12 cellular contexts compared by ENCODE assay signal in genomic region chr19:48250290-48251025, GRCh38. TPM values are rescaled to one million over a fixed set of nuclear protein-coding genes. Genes with fewer than 3 reads are reported as not detected.
DNase-seq lines count a peak whose midpoint lies in the region; ATAC-seq and TF ChIP-seq lines count a peak whose summit lies in the region.
"Had no signal": no experiment of that assay in that cellular context is flagged by ENCODE, and none has a peak within 500 bp of the region (broad histone marks: within the 10 kb centered on the region; RNA-seq: fewer than 3 reads in every experiment).

No MANE protein-coding gene starts in this region.

- DNase-seq in CD8-positive, alpha-beta T cell = no peak
- no peak for DNase-seq in central memory CD8-positive, alpha-beta T cell (ENCODE audit: low spot score in 2 of 2)
- DNase-seq in medulla oblongata (ENCODE audit: extremely low spot score) = no peak
- DNase-seq in SK-N-DZ (ENCODE audit: low spot score) = no peak
- no peak for DNase-seq in Kasumi-1 (lab: John Stamatoyannopoulos, UW)
- DNase-seq: activated gamma-delta T cell; NCI-H2107; stimulated activated CD4-positive, alpha-beta T cell treated with anti-CD3 and anti-CD28 coated beads, Interleukin-2, amount 100 ng/mL, for 24 hours had no signal

- H3K4me2 ChIP-seq in Loucy (ENCODE audit: low read depth, low read length, poor library complexity, severe bottlenecking) = peak overlapping the region; percentile 71

- peaks cover 39% of the 10 kb centered on the region for H3K36me3 Mint-ChIP-seq in CD8-positive, alpha-beta T cell
- H3K36me3 Mint-ChIP-seq in central memory CD8-positive, alpha-beta T cell (ENCODE audit: insufficient read depth) = peaks cover 17% of the 10 kb centered on the region

- TF ChIP-seq CTCF in CD8-positive, alpha-beta T cell (IDR thresholded peaks at IDR 0.05) = no peak
- TF ChIP-seq CTCF in Loucy (conservative IDR thresholded peaks at IDR 0.05; ENCODE audit: low read length) (no peak), neutrophil (IDR thresholded peaks at IDR 0.05) (no peak)

- peak overlapping the region; percentile 78 for H3K9ac ChIP-seq in Loucy (ENCODE audit: low read depth, low read length, poor library complexity, severe bottlenecking)

- CTCF ChIA-PET in CD8-positive, alpha-beta T cell (lab: Charles Lee) = interaction anchor here (0.9 to 1.4 kb wide), 5 partner anchors 7 to 60 kb away, joined by 3 to 6 read pairs (median 4); no protein-coding TSS in a partner anchor

- no peak for ATAC-seq in CD8-positive, alpha-beta T cell
- no peak for ATAC-seq in central memory CD8-positive, alpha-beta T cell (replicated peaks; ENCODE audit: extremely low read depth, poor library complexity, severe bottlenecking)
- ATAC-seq: Panc1 had no signal

- no peaks in the 10 kb centered on the region for H3K27me3 ChIP-seq in CD8-positive, alpha-beta T cell (ENCODE audit: insufficient read depth, low read length)
- H3K27me3 ChIP-seq in Loucy (ENCODE audit: insufficient read depth, low read length, poor library complexity, severe bottlenecking) (no peaks in the 10 kb centered on the region), neutrophil (no peaks in the 10 kb centered on the region)

- H3K9me2 ChIP-seq in Loucy (replicated peaks; ENCODE audit: low read depth, low read length) = no peaks in the 10 kb centered on the region

- peak overlapping the region; percentile 89 for H3K27ac ChIP-seq in CD8-positive, alpha-beta T cell (ENCODE audit: low read depth, low read length)
- H3K27ac ChIP-seq in neutrophil = peak overlapping the region; percentile 93

- POLR2A ChIA-PET in CD8-positive, alpha-beta T cell (lab: Charles Lee) = interaction anchor here (0.6 to 1.9 kb wide), 6 partner anchors 8 to 395 kb away, joined by 3 to 10 read pairs (median 4); partner anchors contain the start of genes SYNGR4 and TMEM143

- peaks cover 14% of the 10 kb centered on the region for H4K20me1 ChIP-seq in Loucy (ENCODE audit: insufficient read depth, low read length, poor library complexity, severe bottlenecking)

- H3K4me1 ChIP-seq in CD8-positive, alpha-beta T cell (ENCODE audit: insufficient read depth, low read length) = peaks cover 83% of the 10 kb centered on the region
- H3K4me1 ChIP-seq in Loucy (ENCODE audit: insufficient read depth, low read length, poor library complexity, severe bottlenecking) (peaks cover 64% of the 10 kb centered on the region), neutrophil (ENCODE audit: control insufficient read depth in 1 of 2, insufficient read depth in 1 of 2, low read depth in 1 of 2, low read length in 1 of 2) (peaks cover 80 to 90% of the 10 kb centered on the region in 2 experiments)

- H3K27ac Mint-ChIP-seq in CD8-positive, alpha-beta T cell = peak overlapping the region; percentile 99
- peak overlapping the region; percentile 95 for H3K27ac Mint-ChIP-seq in central memory CD8-positive, alpha-beta T cell (ENCODE audit: low read depth)

- H3K79me2 ChIP-seq in Loucy (ENCODE audit: insufficient read depth, low read length) = peaks cover 82% of the 10 kb centered on the region

- no peaks in the 10 kb centered on the region for H3K9me3 ChIP-seq in CD8-positive, alpha-beta T cell (ENCODE audit: low read length)
- H3K9me3 ChIP-seq in Loucy (ENCODE audit: insufficient read depth, low read depth, low read length) = no peaks in the 10 kb centered on the region
- H3K9me3 ChIP-seq in neutrophil = no peaks in the 10 kb centered on the region

- H3K4me1 Mint-ChIP-seq in CD8-positive, alpha-beta T cell (ENCODE audit: low read depth) = peaks cover 79% of the 10 kb centered on the region
- peaks cover 65% of the 10 kb centered on the region for H3K4me1 Mint-ChIP-seq in central memory CD8-positive, alpha-beta T cell

- peaks cover 16% of the 10 kb centered on the region for H3K36me3 ChIP-seq in CD8-positive, alpha-beta T cell (ENCODE audit: insufficient read depth, low read length)
- H3K36me3 ChIP-seq in Loucy (ENCODE audit: insufficient read depth, low read length) = peaks cover 10% of the 10 kb centered on the region; the same call in 1 of the 2 replicates
- H3K36me3 ChIP-seq in neutrophil = peaks cover 28% of the 10 kb centered on the region

- H3K27me3 Mint-ChIP-seq in CD8-positive, alpha-beta T cell (ENCODE audit: low read depth) = no peaks in the 10 kb centered on the region
- no peaks in the 10 kb centered on the region for H3K27me3 Mint-ChIP-seq in central memory CD8-positive, alpha-beta T cell

- H3K4me3 ChIP-seq in CD8-positive, alpha-beta T cell (ENCODE audit: low read depth, low read length) = peak overlapping the region; percentile 63
- H3K4me3 ChIP-seq in Loucy (ENCODE audit: low read length, poor library complexity, severe bottlenecking) = peak overlapping the region; percentile 78
- H3K4me3 ChIP-seq in neutrophil (ENCODE audit: low read depth in 1 of 2, low read length in 1 of 2) = peak overlapping the region; percentile 60 to 70

- peak overlapping the region; percentile 93 for H3K4me3 Mint-ChIP-seq in CD8-positive, alpha-beta T cell
- peak overlapping the region; percentile 92 for H3K4me3 Mint-ChIP-seq in central memory CD8-positive, alpha-beta T cell

- H3F3A ChIP-seq in Loucy (ENCODE audit: low read depth) = peaks cover 17% of the 10 kb centered on the region

- no peak overlapping the region for H2AFZ ChIP-seq in Loucy (ENCODE audit: low read length)

- H3K9me3 Mint-ChIP-seq in CD8-positive, alpha-beta T cell = no peaks in the 10 kb centered on the region
- no peaks in the 10 kb centered on the region for H3K9me3 Mint-ChIP-seq in central memory CD8-positive, alpha-beta T cell

- intact Hi-C loops in CD8-positive, alpha-beta T cell (cut with DNase I, micrococcal nuclease) = loop anchor here in 1 of 2 experiments (5.0 kb wide), 1 partner anchor 147 kb away; no protein-coding TSS in a partner anchor

RNA-seq across cellular contexts. Expression of gene CARD8, which starts 5.3 kb away (rescaled TPM):
- total RNA-seq in CD8-positive, alpha-beta T cell = 10 to 100 TPM; 58.8 to 69.1 TPM
- 8.8 and 9.3 TPM in 2 replicates for polyA plus RNA-seq in SK-N-DZ (2014; cell fraction: cytosol; rRNA removed)
- 17.0 and 29.9 TPM in 2 replicates for polyA plus RNA-seq in SK-N-DZ (2014; cell fraction: nucleus; rRNA removed)

RNA-seq across cellular contexts. Expression of gene ZNF114, which starts 19.4 kb away (rescaled TPM):
- total RNA-seq in CD8-positive, alpha-beta T cell = not detected
- polyA plus RNA-seq in SK-N-DZ (2014; cell fraction: cytosol; rRNA removed) = 0.63 and 0.82 TPM in 2 replicates
- 0.27 TPM in 1 of 2 replicates, not detected in the other for polyA plus RNA-seq in SK-N-DZ (2014; cell fraction: nucleus; rRNA removed)
- total RNA-seq: LHCN-M2 had no signal
